In the genomic region with DNA sequence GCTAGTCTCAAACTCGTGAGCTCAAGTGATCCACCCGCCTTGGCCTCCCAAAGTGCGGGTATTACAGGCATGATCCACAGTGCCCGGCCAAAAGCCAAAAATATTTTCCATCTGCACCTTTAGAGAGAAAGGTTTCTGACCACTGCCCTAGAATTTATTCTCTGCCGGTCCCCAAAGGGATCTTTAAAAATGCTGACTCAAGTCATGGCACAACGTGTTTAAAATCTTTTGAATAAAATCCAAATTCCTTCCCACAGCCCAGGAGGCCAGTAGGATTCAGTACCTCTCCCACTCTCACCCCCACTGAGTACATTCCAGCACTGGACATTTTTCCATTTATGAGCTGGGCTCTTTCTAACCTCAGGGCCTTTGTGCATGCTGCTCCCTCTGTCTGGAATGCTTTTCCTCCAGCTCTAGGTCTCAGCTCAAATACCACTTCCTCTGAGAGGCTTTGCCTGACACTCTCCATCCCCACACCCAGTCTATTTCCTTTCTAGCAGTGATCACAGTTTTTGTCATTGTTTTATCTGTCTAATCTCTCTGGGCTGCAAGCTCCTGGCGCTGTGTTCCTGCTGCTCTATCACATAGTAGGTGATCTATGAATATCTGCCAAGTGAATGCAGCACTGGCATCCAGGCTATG, we compare ENCODE assay signal across 1 cellular context.
TF ChIP-seq lines count a peak whose summit lies in the region.

No MANE protein-coding gene starts in this region.

TF ChIP-seq in SK-N-SH, 30 proteins besides CTCF, POLR2A, EP300 and RAD21 (continued from another document):
- TF ChIP-seq, protein P1, sequence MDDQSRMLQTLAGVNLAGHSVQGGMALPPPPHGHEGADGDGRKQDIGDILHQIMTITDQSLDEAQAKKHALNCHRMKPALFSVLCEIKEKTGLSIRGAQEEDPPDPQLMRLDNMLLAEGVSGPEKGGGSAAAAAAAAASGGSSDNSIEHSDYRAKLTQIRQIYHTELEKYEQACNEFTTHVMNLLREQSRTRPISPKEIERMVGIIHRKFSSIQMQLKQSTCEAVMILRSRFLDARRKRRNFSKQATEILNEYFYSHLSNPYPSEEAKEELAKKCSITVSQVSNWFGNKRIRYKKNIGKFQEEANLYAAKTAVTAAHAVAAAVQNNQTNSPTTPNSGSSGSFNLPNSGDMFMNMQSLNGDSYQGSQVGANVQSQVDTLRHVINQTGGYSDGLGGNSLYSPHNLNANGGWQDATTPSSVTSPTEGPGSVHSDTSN (IDR thresholded peaks at IDR 0.05) = no peak
